In genomic region chr1:116725798-116726197, GRCh38 we compare ENCODE assay signal across 20 cellular contexts. TPM values are rescaled to one million over a fixed set of nuclear protein-coding genes. Genes with fewer than 3 reads are reported as not detected.
DNase-seq lines count a peak whose midpoint lies in the region; ATAC-seq lines count a peak whose summit lies in the region.
"Had no signal": no experiment of that assay in that cellular context is flagged by ENCODE, and none has a peak within 500 bp of the region (broad histone marks: within the 10 kb centered on the region; RNA-seq: fewer than 3 reads in every experiment).

No MANE protein-coding gene starts in this region.

- WGBS in GM23248 (ENCODE audit: low coverage in 1 of 2, low lambda C conversion rate in 2 of 2, missing lambda C conversion rate in 2 of 2), 2 experiments, result 48 to 63% methylated on average over 3 of the region's 3 CpGs

- H3K27ac ChIP-seq in GM23248, result no peak overlapping the region
- H3K27ac ChIP-seq: SJSA1 had no signal

- no peaks in the 10 kb centered on the region for H3F3A ChIP-seq in GM23248 (ENCODE audit: insufficient read depth)

- no peaks in the 10 kb centered on the region for H3K79me2 ChIP-seq in GM23248 (ENCODE audit: insufficient read depth)

- in situ Hi-C loops in GM23248 (cut with MboI), result no loop called here

- H3K9me3 ChIP-seq in GM23248 (ENCODE audit: low read depth) (no peaks in the 10 kb centered on the region), MG63 (no peaks in the 10 kb centered on the region)
- H3K9me3 ChIP-seq: SJSA1 had no signal

- H3K4me3 ChIP-seq in GM23248, result no peak overlapping the region
- H3K4me3 ChIP-seq in MG63, result no peak overlapping the region
- H3K4me3 ChIP-seq: SJSA1 had no signal

- H4K20me1 ChIP-seq in GM23248 (ENCODE audit: insufficient read depth), result no peaks in the 10 kb centered on the region

- ATAC-seq in HG02571 (IDR thresholded peaks at IDR 0.05; ENCODE audit: unreplicated experiment) (no peak), HG02588 (IDR thresholded peaks at IDR 0.05; ENCODE audit: unreplicated experiment) (no peak)
- ATAC-seq: Panc1 had no signal

- H3K9me2 ChIP-seq in GM23248 (ENCODE audit: insufficient read depth), result no peaks in the 10 kb centered on the region

- H3K9ac ChIP-seq in GM23248, result no peak overlapping the region

- DNase-seq in GM23248 (peak; percentile 18), MG63 (peak; percentile 31), dermis blood vessel endothelial cell (peak; percentile 5), myocyte (ENCODE audit: low read depth) (peak; percentile 93)
- no peak for DNase-seq in activated naive CD4-positive, alpha-beta T cell (lab: John Stamatoyannopoulos, UW)
- DNase-seq: CD4-positive, CD25-positive, alpha-beta regulatory T cell; H9; Karpas-422; MM.1S; NCI-H1048; NCI-H1417 treated with DMSO at 0.1 percent for 48 hours; NCI-H187; NCI-H446 treated with DMSO at 0.1 percent for 48 hours; NK-92 treated with Interleukin-12 subunit alpha and Interleukin-12 subunit beta, amount 100 ng/mL, for 24 hours had no signal

- no peaks in the 10 kb centered on the region for H3K36me3 ChIP-seq in GM23248 (ENCODE audit: low read depth)
- H3K36me3 ChIP-seq in MG63, result no peaks in the 10 kb centered on the region
- H3K36me3 ChIP-seq: SJSA1 had no signal

- H3K4me1 ChIP-seq in GM23248 (ENCODE audit: insufficient read depth), result no peaks in the 10 kb centered on the region
- H3K4me1 ChIP-seq: SJSA1 had no signal

- H3K27me3 ChIP-seq in GM23248 (replicated peaks; ENCODE audit: insufficient read depth), result peaks cover 46% of the 10 kb centered on the region
- peaks cover 2% of the 10 kb centered on the region; the same call in 1 of the 2 replicates for H3K27me3 ChIP-seq in MG63
- H3K27me3 ChIP-seq: SJSA1 had no signal

- H3K4me2 ChIP-seq in GM23248 (ENCODE audit: unreplicated experiment), result no peak overlapping the region

- no peak overlapping the region for H2AFZ ChIP-seq in GM23248

RNA-seq across cellular contexts. Expression of gene CD2, which starts 28.4 kb away (rescaled TPM):
- total RNA-seq in GM23248 (2014; rRNA removed; shearing (Covaris generic)), result not detected in 2 replicates
- polyA plus RNA-seq in GM23248 (2016; fragmentation: Nextera tagmentation; extraction: Ambion mirVana), result not detected in 2 replicates
- total RNA-seq in MG63 (2014; rRNA removed; shearing (Covaris generic); ENCODE audit: low replicate concordance), result not detected in 2 replicates
- not detected in 2 replicates for total RNA-seq in dermis blood vessel endothelial cell
- total RNA-seq in myocyte, result not detected in 2 replicates
- polyA plus RNA-seq in myocyte (2012), result not detected
- total RNA-seq: A673, H9, SJSA1 had no signal
- polyA plus RNA-seq: BJ had no signal

RNA-seq across cellular contexts. Expression of gene IGSF3, which starts 58.3 kb away (rescaled TPM):
- 0.22 and 0.51 TPM in 2 replicates for total RNA-seq in GM23248 (2014; rRNA removed; shearing (Covaris generic))
- polyA plus RNA-seq in GM23248 (2016; fragmentation: Nextera tagmentation; extraction: Ambion mirVana), result 0.08 and 0.34 TPM in 2 replicates
- 4.6 and 5.0 TPM in 2 replicates for total RNA-seq in MG63 (2014; rRNA removed; shearing (Covaris generic); ENCODE audit: low replicate concordance)
- 24.8 and 29.4 TPM in 2 replicates for total RNA-seq in dermis blood vessel endothelial cell
- total RNA-seq in myocyte, result 3.8 and 4.2 TPM in 2 replicates
- 2.7 TPM for polyA plus RNA-seq in myocyte (2012)

Comparison
In these comparisons a context has a peak if more than half of its experiments do, and no peak if none do; other contexts are left out.
1. DNase-seq: peak in GM23248 (single experiment), MG63 (single experiment), dermis blood vessel endothelial cell (single experiment) and myocyte (single experiment); none in activated naive CD4-positive, alpha-beta T cell (0 of 4).